In genomic region chr3:62361261-62361660, GRCh38 we compare ENCODE assay signal across 18 cellular contexts. TPM values are rescaled to one million over a fixed set of nuclear protein-coding genes. Genes with fewer than 3 reads are reported as not detected.
DNase-seq lines count a peak whose midpoint lies in the region; ATAC-seq and TF ChIP-seq lines count a peak whose summit lies in the region.
"Had no signal": no experiment of that assay in that cellular context is flagged by ENCODE, and none has a peak within 500 bp of the region (broad histone marks: within the 10 kb centered on the region; RNA-seq: fewer than 3 reads in every experiment).

No MANE protein-coding gene starts in this region.

- ATAC-seq in GM18873 (IDR thresholded peaks at IDR 0.05; ENCODE audit: low FRiP score, unreplicated experiment) (peak; percentile 92), GM21529 (IDR thresholded peaks at IDR 0.05; ENCODE audit: unreplicated experiment) (peak; percentile 95), HG03139 (IDR thresholded peaks at IDR 0.05; ENCODE audit: unreplicated experiment) (peak; percentile 98), GM19035 (IDR thresholded peaks at IDR 0.05; ENCODE audit: unreplicated experiment) (no peak), psoas muscle (no peak)
- ATAC-seq: activated CD4-positive, alpha-beta T cell treated with anti-CD3 and anti-CD28 coated beads for 36 hours; naive thymus-derived CD8-positive, alpha-beta T cell had no signal

- no peaks in the 10 kb centered on the region for H3K9me2 ChIP-seq in OCI-LY7 (ENCODE audit: insufficient read depth, low read length)

- peak; percentile 8 for DNase-seq in OCI-LY7 (ENCODE audit: low spot score)
- no peak for DNase-seq in iPS-NIHi7 (ENCODE audit: extremely low spot score)
- DNase-seq in psoas muscle: no peak
- no peak for DNase-seq in NCI-H1436 treated with DMSO at 0.1 percent for 48 hours (lab: John Stamatoyannopoulos, UW)
- DNase-seq: activated CD4-positive, alpha-beta T cell treated with anti-CD3 and anti-CD28 coated beads for 36 hours; activated T-cell treated with anti-CD3 and anti-CD28 coated beads, Interleukin-2, amount 50 U/mL, for 1 hour; central memory CD4-positive, alpha-beta T cell; foreskin melanocyte; naive thymus-derived CD8-positive, alpha-beta T cell; NCI-H2107; Right ventricle myocardium superior; T-helper 9 cell had no signal

- H3K36me3 ChIP-seq in OCI-LY7 (ENCODE audit: insufficient read depth, low read length) (no peaks in the 10 kb centered on the region), psoas muscle (ENCODE audit: insufficient read depth in 1 of 2, low read depth in 1 of 2) (no peaks in the 10 kb centered on the region)
- H3K36me3 ChIP-seq: BE2C had no signal

- POLR2A ChIA-PET in OCI-LY7 (lab: Charles Lee): interaction anchor here (1.1 kb wide), 1 partner anchor 10 kb away, joined by 3 read pairs; no protein-coding TSS in a partner anchor

- H2AFZ ChIP-seq in OCI-LY7 (ENCODE audit: low read length): no peak overlapping the region

- H3K4me3 ChIP-seq in OCI-LY7 (ENCODE audit: low read depth, low read length, poor library complexity, severe bottlenecking): no peak overlapping the region
- no peak overlapping the region for H3K4me3 ChIP-seq in psoas muscle
- H3K4me3 ChIP-seq: lung had no signal

- no peaks in the 10 kb centered on the region for H4K20me1 ChIP-seq in OCI-LY7 (ENCODE audit: insufficient read depth, low read length)

- H3K4me1 ChIP-seq in OCI-LY7 (ENCODE audit: insufficient read depth, low read length, poor library complexity, severe bottlenecking): no peaks in the 10 kb centered on the region
- H3K4me1 ChIP-seq in psoas muscle: no peaks in the 10 kb centered on the region

- no peak overlapping the region for H3K4me2 ChIP-seq in OCI-LY7 (ENCODE audit: low read length)

- H3K27me3 ChIP-seq in psoas muscle (ENCODE audit: insufficient read depth in 3 of 3, low read length in 2 of 3): peaks cover 5 to 37% (median 6%) of the 10 kb centered on the region in 3 donors

- H3K9me3 ChIP-seq in OCI-LY7 (ENCODE audit: low read length) (no peaks in the 10 kb centered on the region), psoas muscle (no peaks in the 10 kb centered on the region)
- H3K9me3 ChIP-seq: BE2C had no signal

- TF ChIP-seq CTCF in OCI-LY7 (conservative IDR thresholded peaks at IDR 0.05; ENCODE audit: low read length) (no peak), psoas muscle (IDR thresholded peaks at IDR 0.05) (no peak)

- BruUV-seq in OCI-LY7 (replicated peaks; lab: Mats Ljungman, UMichigan): no TSS peak

- 88 to 91% (median 89%) methylated on average over 3 of the region's 3 CpGs for WGBS in psoas muscle, 3 donors

- no peak overlapping the region for H3K27ac ChIP-seq in OCI-LY7 (ENCODE audit: low read depth, low read length, poor library complexity, severe bottlenecking)
- no peak overlapping the region for H3K27ac ChIP-seq in psoas muscle

- no peaks in the 10 kb centered on the region for H3K79me2 ChIP-seq in OCI-LY7 (ENCODE audit: insufficient read depth, low read depth, low read length)

- intact Hi-C loops in OCI-LY7 (cut with micrococcal nuclease; ENCODE audit: unreplicated experiment) (no loop called here), psoas muscle (cut with DNase I) (no loop called here)

- CTCF ChIA-PET in OCI-LY7 (lab: Charles Lee; ENCODE audit: unreplicated experiment): no interaction called here

RNA-seq across cellular contexts. Expression of gene FEZF2, which starts 12.1 kb away (rescaled TPM):
- total RNA-seq in OCI-LY7 (2014; rRNA removed; shearing (Covaris generic)): not detected in 2 replicates
- total RNA-seq in OCI-LY7 (2022) (not detected in 2 replicates), psoas muscle (not detected)
- not detected for polyA plus RNA-seq in psoas muscle
- total RNA-seq: activated CD4-positive, alpha-beta T cell treated with anti-CD3 and anti-CD28 coated beads for 36 hours; lung; naive thymus-derived CD8-positive, alpha-beta T cell; Right ventricle myocardium superior had no signal
- polyA plus RNA-seq: lung; naive thymus-derived CD8-positive, alpha-beta T cell had no signal

Comparison
In these comparisons a context has a peak if more than half of its experiments do, and no peak if none do; other contexts are left out.
1. ATAC-seq: peak in GM18873 (single experiment), GM21529 (single experiment) and HG03139 (single experiment); none in GM19035 (single experiment) and psoas muscle (0 of 4).